Comparison of ENCODE assay signal across 8 cellular contexts in genomic region chrX:54494166-54494969, GRCh38. TPM values are rescaled to one million over a fixed set of nuclear protein-coding genes. Genes with fewer than 3 reads are reported as not detected.
DNase-seq lines count a peak whose midpoint lies in the region; ATAC-seq lines count a peak whose summit lies in the region.
"Had no signal": no experiment of that assay in that cellular context is flagged by ENCODE, and none has a peak within 500 bp of the region (broad histone marks: within the 10 kb centered on the region; RNA-seq: fewer than 3 reads in every experiment).

No MANE protein-coding gene starts in this region.

- H3K4me3 Mint-ChIP-seq in activated naive CD8-positive, alpha-beta T cell treated with anti-CD3 and anti-CD28 coated beads, Interleukin-2, amount 10 ng/mL, durations not matched to agents 7 days and 5 days: peak overlapping the region; percentile 60
- H3K4me3 Mint-ChIP-seq in immature natural killer cell: peak overlapping the region in 3 of 5 donors; percentile 15 to 40 (median 16)
- H3K4me3 Mint-ChIP-seq in stimulated activated effector memory CD8-positive, alpha-beta T cell treated with anti-CD3 and anti-CD28 coated beads, Interleukin-12 subunit alpha, Interleukin-12 subunit beta, amount 100 ng/mL, for 72 hours: peak overlapping the region; percentile 55

- peaks cover 32% of the 10 kb centered on the region for H3K27me3 Mint-ChIP-seq in activated naive CD8-positive, alpha-beta T cell treated with anti-CD3 and anti-CD28 coated beads, Interleukin-2, amount 10 ng/mL, durations not matched to agents 7 days and 5 days
- H3K27me3 Mint-ChIP-seq in immature natural killer cell (ENCODE audit: low read depth in 3 of 3): peaks cover 10 to 29% (median 10%) of the 10 kb centered on the region in 3 donors

- no peaks in the 10 kb centered on the region for H3K9me3 Mint-ChIP-seq in activated naive CD8-positive, alpha-beta T cell treated with anti-CD3 and anti-CD28 coated beads, Interleukin-2, amount 10 ng/mL, durations not matched to agents 7 days and 5 days
- peaks cover 0 to 2% (median 0%) of the 10 kb centered on the region in 6 donors for H3K9me3 Mint-ChIP-seq in immature natural killer cell
- H3K9me3 Mint-ChIP-seq in stimulated activated effector memory CD8-positive, alpha-beta T cell treated with anti-CD3 and anti-CD28 coated beads, Interleukin-12 subunit alpha, Interleukin-12 subunit beta, amount 100 ng/mL, for 72 hours: no peaks in the 10 kb centered on the region

- peaks cover 3% of the 10 kb centered on the region for H3K4me1 Mint-ChIP-seq in activated naive CD8-positive, alpha-beta T cell treated with anti-CD3 and anti-CD28 coated beads, Interleukin-2, amount 10 ng/mL, durations not matched to agents 7 days and 5 days
- peaks cover 0 to 5% of the 10 kb centered on the region in 2 donors for H3K4me1 Mint-ChIP-seq in immature natural killer cell
- H3K4me1 Mint-ChIP-seq in stimulated activated effector memory CD8-positive, alpha-beta T cell treated with anti-CD3 and anti-CD28 coated beads, Interleukin-12 subunit alpha, Interleukin-12 subunit beta, amount 100 ng/mL, for 72 hours: peaks cover 8% of the 10 kb centered on the region

- H3K27ac ChIP-seq in HUES6 (ENCODE audit: low read depth, low read length): peak overlapping the region; percentile 64; the same call in 1 of the 2 replicates

- no peaks in the 10 kb centered on the region for H3K36me3 ChIP-seq in HUES6 (ENCODE audit: control insufficient read depth, insufficient read depth, low read length)

- no peak for DNase-seq in activated naive CD8-positive, alpha-beta T cell treated with anti-CD3 and anti-CD28 coated beads, Interleukin-2, amount 10 ng/mL, durations not matched to agents 7 days and 5 days
- DNase-seq in immature natural killer cell: no peak
- no peak for DNase-seq in stimulated activated effector memory CD8-positive, alpha-beta T cell treated with anti-CD3 and anti-CD28 coated beads, Interleukin-12 subunit alpha, Interleukin-12 subunit beta, amount 100 ng/mL, for 72 hours (ENCODE audit: low spot score in 2 of 2)
- no peak for DNase-seq in SIG-M5 (lab: John Stamatoyannopoulos, UW)
- no peak for DNase-seq in GDM1 (lab: John Stamatoyannopoulos, UW)
- DNase-seq in COR-L47 (lab: John Stamatoyannopoulos, UW): no peak
- DNase-seq: activated gamma-delta T cell had no signal

- no peaks in the 10 kb centered on the region for H3K27me3 ChIP-seq in HUES6 (ENCODE audit: control insufficient read depth, insufficient read depth, low read length)

- peaks cover 11% of the 10 kb centered on the region; the same call in 1 of the 2 replicates for H3K9me3 ChIP-seq in HUES6 (ENCODE audit: control insufficient read depth, insufficient read depth, low read depth, low read length)

- H3K27ac Mint-ChIP-seq in activated naive CD8-positive, alpha-beta T cell treated with anti-CD3 and anti-CD28 coated beads, Interleukin-2, amount 10 ng/mL, durations not matched to agents 7 days and 5 days: no peak overlapping the region
- no peak overlapping the region for H3K27ac Mint-ChIP-seq in immature natural killer cell
- H3K27ac Mint-ChIP-seq in stimulated activated effector memory CD8-positive, alpha-beta T cell treated with anti-CD3 and anti-CD28 coated beads, Interleukin-12 subunit alpha, Interleukin-12 subunit beta, amount 100 ng/mL, for 72 hours: no peak overlapping the region

- no peak for ATAC-seq in activated naive CD8-positive, alpha-beta T cell treated with anti-CD3 and anti-CD28 coated beads, Interleukin-2, amount 10 ng/mL, durations not matched to agents 7 days and 5 days (ENCODE audit: low read depth)
- no peak for ATAC-seq in stimulated activated effector memory CD8-positive, alpha-beta T cell treated with anti-CD3 and anti-CD28 coated beads, Interleukin-12 subunit alpha, Interleukin-12 subunit beta, amount 100 ng/mL, for 72 hours

- H3K4me3 ChIP-seq in HUES6 (ENCODE audit: low read depth, low read length): peak overlapping the region; percentile 93

- POLR2A ChIA-PET in activated naive CD8-positive, alpha-beta T cell treated with anti-CD3 and anti-CD28 coated beads, Interleukin-2, amount 10 ng/mL, durations not matched to agents 7 days and 5 days (lab: Charles Lee): no interaction called here

- H3K4me1 ChIP-seq in HUES6 (ENCODE audit: control insufficient read depth, insufficient read depth, low read length): peaks cover 48% of the 10 kb centered on the region

- H3K9ac ChIP-seq in HUES6 (ENCODE audit: low read length): peak overlapping the region; percentile 91

- H3K36me3 Mint-ChIP-seq in activated naive CD8-positive, alpha-beta T cell treated with anti-CD3 and anti-CD28 coated beads, Interleukin-2, amount 10 ng/mL, durations not matched to agents 7 days and 5 days: no peaks in the 10 kb centered on the region
- peaks cover 0 to 5% (median 0%) of the 10 kb centered on the region in 3 donors for H3K36me3 Mint-ChIP-seq in immature natural killer cell
- H3K36me3 Mint-ChIP-seq in stimulated activated effector memory CD8-positive, alpha-beta T cell treated with anti-CD3 and anti-CD28 coated beads, Interleukin-12 subunit alpha, Interleukin-12 subunit beta, amount 100 ng/mL, for 72 hours: no peaks in the 10 kb centered on the region

RNA-seq across cellular contexts. Expression of gene FGD1, which starts 1.7 kb away (rescaled TPM):
- under 1 TPM; 0.06 TPM for total RNA-seq in activated naive CD8-positive, alpha-beta T cell treated with anti-CD3 and anti-CD28 coated beads, Interleukin-2, amount 10 ng/mL, durations not matched to agents 7 days and 5 days
- under 1 TPM; 0.21 to 0.71 (median 0.36) TPM for polyA plus RNA-seq in immature natural killer cell

RNA-seq across cellular contexts. Expression of gene GNL3L, which starts 35.7 kb away (rescaled TPM):
- total RNA-seq in activated naive CD8-positive, alpha-beta T cell treated with anti-CD3 and anti-CD28 coated beads, Interleukin-2, amount 10 ng/mL, durations not matched to agents 7 days and 5 days: 10 to 100 TPM; 43.7 to 44.5 TPM
- polyA plus RNA-seq in immature natural killer cell: 10 to 100 TPM; 14.6 to 57.7 (median 30.0) TPM

RNA-seq across cellular contexts. Expression of gene TSR2, which starts 54.2 kb away (rescaled TPM):
- total RNA-seq in activated naive CD8-positive, alpha-beta T cell treated with anti-CD3 and anti-CD28 coated beads, Interleukin-2, amount 10 ng/mL, durations not matched to agents 7 days and 5 days: 10 to 100 TPM; 32.4 to 33.8 TPM
- 10 to 100 TPM; 51.7 to 71.5 (median 64.2) TPM for polyA plus RNA-seq in immature natural killer cell
